Comparison of ENCODE assay signal across 9 cellular contexts in the genomic region with DNA sequence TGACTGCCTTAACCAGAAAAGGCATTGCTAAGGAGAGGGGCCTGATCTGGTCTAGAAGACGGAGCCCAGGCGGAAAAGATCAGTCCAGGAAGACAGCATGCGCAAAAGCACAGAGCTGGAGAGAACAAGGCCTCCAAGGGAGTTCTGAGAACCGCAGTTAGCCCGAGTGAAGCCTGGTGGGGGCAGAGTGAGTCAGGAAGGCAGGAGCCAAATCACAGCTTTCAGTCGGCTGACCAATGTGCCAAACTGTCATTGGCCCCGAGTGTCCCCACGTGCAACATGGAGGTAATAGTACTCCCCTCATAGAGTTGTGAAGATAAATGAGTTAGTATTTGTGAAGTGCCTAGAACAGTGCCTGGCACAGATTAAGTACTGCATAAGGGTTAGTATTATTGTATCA. TPM values are rescaled to one million over a fixed set of nuclear protein-coding genes. Genes with fewer than 3 reads are reported as not detected.
DNase-seq lines count a peak whose midpoint lies in the region; ATAC-seq and TF ChIP-seq lines count a peak whose summit lies in the region.
"Had no signal": no experiment of that assay in that cellular context is flagged by ENCODE, and none has a peak within 500 bp of the region (broad histone marks: within the 10 kb centered on the region; RNA-seq: fewer than 3 reads in every experiment).

No MANE protein-coding gene starts in this region.

- CTCF ChIA-PET in SK-N-SH (lab: Yijun Ruan, JAX): interaction anchor here (0.9 to 7.0 kb wide), 7 partner anchors 8 to 493 kb away, joined by 3 to 46 read pairs (median 3); no protein-coding TSS in a partner anchor

- TF ChIP-seq EP300 in SK-N-SH (IDR thresholded peaks at IDR 0.05; ENCODE audit: borderline replicate concordance in 1 of 2, low read depth in 1 of 2, low read length in 1 of 2): no peak

- 79% methylated on average over 8 of the region's 8 CpGs for WGBS in SK-N-SH (ENCODE audit: low lambda C conversion rate)

- H3K4me1 Mint-ChIP-seq in brain: peaks cover 26% of the 10 kb centered on the region
- peaks cover 47% of the 10 kb centered on the region for H3K4me1 Mint-ChIP-seq in stimulated activated effector memory CD8-positive, alpha-beta T cell treated with anti-CD3 and anti-CD28 coated beads, Interleukin-12 subunit alpha, Interleukin-12 subunit beta, amount 100 ng/mL, for 72 hours

- no peaks in the 10 kb centered on the region for H3K36me3 ChIP-seq in SK-N-SH (replicated peaks in 1 of 2; ENCODE audit: control insufficient read depth in 1 of 2, insufficient read depth in 2 of 2, low read length in 1 of 2)

- H3K79me2 ChIP-seq in SK-N-SH (ENCODE audit: insufficient read depth): no peaks in the 10 kb centered on the region

- H3K4me3 ChIP-seq in SK-N-SH (ENCODE audit: low read depth in 2 of 2, low read length in 1 of 2): no peak overlapping the region

- H3K27me3 Mint-ChIP-seq in brain: peaks cover 15% of the 10 kb centered on the region

- DNase-seq in SK-N-SH (no peak), kidney tubule cell (ENCODE audit: low spot score) (peak; percentile 4), kidney glomerular epithelial cell (lab: John Stamatoyannopoulos, UW) (no peak), glomerular visceral epithelial cell (ENCODE audit: extremely low spot score) (no peak)
- no peak for DNase-seq in stimulated activated effector memory CD8-positive, alpha-beta T cell treated with anti-CD3 and anti-CD28 coated beads, Interleukin-12 subunit alpha, Interleukin-12 subunit beta, amount 100 ng/mL, for 72 hours (ENCODE audit: low spot score in 2 of 2)

- peak overlapping the region in 2 of 5 experiments; percentile 17 to 46 for H3K27ac Mint-ChIP-seq in brain
- H3K27ac Mint-ChIP-seq in stimulated activated effector memory CD8-positive, alpha-beta T cell treated with anti-CD3 and anti-CD28 coated beads, Interleukin-12 subunit alpha, Interleukin-12 subunit beta, amount 100 ng/mL, for 72 hours: peak overlapping the region; percentile 16

- H3K4me1 ChIP-seq in SK-N-SH (ENCODE audit: control insufficient read depth in 1 of 2, insufficient read depth in 2 of 2, low read depth in 1 of 2, low read length in 1 of 2): peaks cover 7 to 20% of the 10 kb centered on the region in 2 experiments; a peak in 3 of 4 replicates

- H3K27ac ChIP-seq in SK-N-SH (ENCODE audit: low read depth in 2 of 2, low read length in 1 of 2): no peak overlapping the region
- H3K27ac ChIP-seq: 22Rv1 had no signal

- H4K20me1 ChIP-seq in SK-N-SH (ENCODE audit: insufficient read depth): no peaks in the 10 kb centered on the region

- no peak overlapping the region for H3K9ac ChIP-seq in SK-N-SH

- no peaks in the 10 kb centered on the region for H3K36me3 Mint-ChIP-seq in brain
- no peaks in the 10 kb centered on the region for H3K36me3 Mint-ChIP-seq in stimulated activated effector memory CD8-positive, alpha-beta T cell treated with anti-CD3 and anti-CD28 coated beads, Interleukin-12 subunit alpha, Interleukin-12 subunit beta, amount 100 ng/mL, for 72 hours

- no peak for ATAC-seq in SK-N-SH treated with all-trans-retinoic acid at 6 μM for 48 hours
- ATAC-seq in stimulated activated effector memory CD8-positive, alpha-beta T cell treated with anti-CD3 and anti-CD28 coated beads, Interleukin-12 subunit alpha, Interleukin-12 subunit beta, amount 100 ng/mL, for 72 hours: no peak
- no peak for ATAC-seq in GM19023 (IDR thresholded peaks at IDR 0.05; ENCODE audit: unreplicated experiment)

- H3K9me2 ChIP-seq in SK-N-SH: no peaks in the 10 kb centered on the region

- no peaks in the 10 kb centered on the region for H3K27me3 ChIP-seq in SK-N-SH (ENCODE audit: insufficient read depth)

- TF ChIP-seq RAD21 in SK-N-SH (IDR thresholded peaks at IDR 0.05; ENCODE audit: low read length): no peak

- no peaks in the 10 kb centered on the region for H3K9me3 Mint-ChIP-seq in brain
- H3K9me3 Mint-ChIP-seq in stimulated activated effector memory CD8-positive, alpha-beta T cell treated with anti-CD3 and anti-CD28 coated beads, Interleukin-12 subunit alpha, Interleukin-12 subunit beta, amount 100 ng/mL, for 72 hours: no peaks in the 10 kb centered on the region

- 0 out of 2 replicates have a peak overlapping the region, but pooled peaks have one; percentile 46 for H2AFZ ChIP-seq in SK-N-SH (ENCODE audit: low read depth)

- H3K4me2 ChIP-seq in SK-N-SH: no peak overlapping the region

- H3F3A ChIP-seq in SK-N-SH (replicated peaks; ENCODE audit: insufficient read depth): no peaks in the 10 kb centered on the region

- H3K4me3 Mint-ChIP-seq in brain: peak overlapping the region; percentile 70 to 89 (median 81)
- peak overlapping the region; percentile 75 for H3K4me3 Mint-ChIP-seq in stimulated activated effector memory CD8-positive, alpha-beta T cell treated with anti-CD3 and anti-CD28 coated beads, Interleukin-12 subunit alpha, Interleukin-12 subunit beta, amount 100 ng/mL, for 72 hours

- TF ChIP-seq CTCF in SK-N-SH (IDR thresholded peaks at IDR 0.05) (no peak), brain (conservative IDR thresholded peaks at IDR 0.05) (no peak)

- POLR2A ChIA-PET in SK-N-SH (lab: Yijun Ruan, JAX): no interaction called here

- H3K9me3 ChIP-seq in SK-N-SH: no peaks in the 10 kb centered on the region

TF ChIP-seq in SK-N-SH, 30 proteins besides CTCF, POLR2A, EP300 and RAD21:
- TF ChIP-seq ELF1 (IDR thresholded peaks at IDR 0.05) (no peak), ZBTB33 (IDR thresholded peaks at IDR 0.05; ENCODE audit: borderline replicate concordance, low read depth) (no peak), RCOR1 (IDR thresholded peaks at IDR 0.05; ENCODE audit: low read length) (no peak), YY1 (IDR thresholded peaks at IDR 0.05; ENCODE audit: low read depth) (no peak)

TF ChIP-seq in SK-N-SH treated with all-trans-retinoic acid at 6 μM for 48 hours, 23 proteins besides CTCF, POLR2A, EP300 and RAD21:
- TF ChIP-seq, protein P1, sequence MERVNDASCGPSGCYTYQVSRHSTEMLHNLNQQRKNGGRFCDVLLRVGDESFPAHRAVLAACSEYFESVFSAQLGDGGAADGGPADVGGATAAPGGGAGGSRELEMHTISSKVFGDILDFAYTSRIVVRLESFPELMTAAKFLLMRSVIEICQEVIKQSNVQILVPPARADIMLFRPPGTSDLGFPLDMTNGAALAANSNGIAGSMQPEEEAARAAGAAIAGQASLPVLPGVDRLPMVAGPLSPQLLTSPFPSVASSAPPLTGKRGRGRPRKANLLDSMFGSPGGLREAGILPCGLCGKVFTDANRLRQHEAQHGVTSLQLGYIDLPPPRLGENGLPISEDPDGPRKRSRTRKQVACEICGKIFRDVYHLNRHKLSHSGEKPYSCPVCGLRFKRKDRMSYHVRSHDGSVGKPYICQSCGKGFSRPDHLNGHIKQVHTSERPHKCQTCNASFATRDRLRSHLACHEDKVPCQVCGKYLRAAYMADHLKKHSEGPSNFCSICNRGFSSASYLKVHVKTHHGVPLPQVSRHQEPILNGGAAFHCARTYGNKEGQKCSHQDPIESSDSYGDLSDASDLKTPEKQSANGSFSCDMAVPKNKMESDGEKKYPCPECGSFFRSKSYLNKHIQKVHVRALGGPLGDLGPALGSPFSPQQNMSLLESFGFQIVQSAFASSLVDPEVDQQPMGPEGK (CRISPR knock-in tag; IDR thresholded peaks at IDR 0.05; ENCODE audit: borderline replicate concordance): no peak
- no peak for TF ChIP-seq PPARA (CRISPR knock-in tag; IDR thresholded peaks at IDR 0.05; ENCODE audit: borderline replicate concordance)
- no peak for TF ChIP-seq POU6F1 (CRISPR knock-in tag; IDR thresholded peaks at IDR 0.05; ENCODE audit: borderline replicate concordance, low read depth)
- TF ChIP-seq CSDC2 (CRISPR knock-in tag; IDR thresholded peaks at IDR 0.05): no peak
- no peak for TF ChIP-seq ZNF565 (CRISPR knock-in tag; conservative IDR thresholded peaks at IDR 0.05; ENCODE audit: low read depth)
- TF ChIP-seq ZNF8 (CRISPR knock-in tag; IDR thresholded peaks at IDR 0.05): no peak

RNA-seq across cellular contexts. Expression of gene TSPAN2, which starts 1.2 kb away (rescaled TPM):
- polyA plus RNA-seq in SK-N-SH (2012; rRNA removed) (0.21 and 0.23 TPM in 2 replicates), brain (ENCODE audit: insufficient read depth, low read depth, low replicate concordance) (0.15 TPM)
- polyA plus RNA-seq in SK-N-SH (2012; cell fraction: cytosol; rRNA removed): 0.28 and 0.50 TPM in 2 replicates
- 0.13 and 0.20 TPM in 2 replicates for polyA plus RNA-seq in SK-N-SH (2012; cell fraction: nucleus; rRNA removed)
